Comparison of ENCODE assay signal across 2 cellular contexts in genomic region chr7:120985130-120985758, GRCh38.
TF ChIP-seq lines count a peak whose summit lies in the region.

No MANE protein-coding gene starts in this region.

TF ChIP-seq in HepG2, 621 proteins besides CTCF, POLR2A, EP300 and RAD21:
- TF ChIP-seq ZSCAN12 (CRISPR knock-in tag; IDR thresholded peaks at IDR 0.05) (no peak), CCDC6 (CRISPR knock-in tag; IDR thresholded peaks at IDR 0.05) (no peak), CREB1 (IDR thresholded peaks at IDR 0.05) (peak; percentile 95), CREB1 (CRISPR knock-in tag; IDR thresholded peaks at IDR 0.05) (no peak), ATF7 (IDR thresholded peaks at IDR 0.05) (peak; percentile 97), ATF7 (CRISPR knock-in tag; IDR thresholded peaks at IDR 0.05) (no peak)

TF ChIP-seq in SK-N-SH treated with all-trans-retinoic acid at 6 μM for 48 hours, 23 proteins besides CTCF, POLR2A, EP300 and RAD21:
- TF ChIP-seq POU6F1 (CRISPR knock-in tag; IDR thresholded peaks at IDR 0.05; ENCODE audit: borderline replicate concordance, low read depth) = no peak
- peak; percentile 93; the same call in 1 of the 2 replicates for TF ChIP-seq TCF4 (CRISPR knock-in tag; IDR thresholded peaks at IDR 0.05; ENCODE audit: borderline replicate concordance)
- peak; percentile 66; the same call in 1 of the 2 replicates for TF ChIP-seq ZNF70 (CRISPR knock-in tag; IDR thresholded peaks at IDR 0.05)
- TF ChIP-seq BACH2 (CRISPR knock-in tag; IDR thresholded peaks at IDR 0.05; ENCODE audit: borderline replicate concordance) = peak; percentile 84
- TF ChIP-seq ZNF8 (CRISPR knock-in tag; IDR thresholded peaks at IDR 0.05) = 0 out of 2 replicates have a peak, but pooled peaks have one; percentile 30
- TF ChIP-seq ZFP30 (CRISPR knock-in tag; IDR thresholded peaks at IDR 0.05) = no peak
- TF ChIP-seq PATZ1 (CRISPR knock-in tag; IDR thresholded peaks at IDR 0.05; ENCODE audit: borderline replicate concordance) = no peak
- 0 out of 2 replicates have a peak, but pooled peaks have one; percentile 29 for TF ChIP-seq ZFP3 (CRISPR knock-in tag; IDR thresholded peaks at IDR 0.05)
- TF ChIP-seq PPARA (CRISPR knock-in tag; IDR thresholded peaks at IDR 0.05; ENCODE audit: borderline replicate concordance) = peak; percentile 47; the same call in 1 of the 2 replicates
- TF ChIP-seq GLIS3 (CRISPR knock-in tag; IDR thresholded peaks at IDR 0.05) = no peak
- peak; percentile 95 for TF ChIP-seq TSHZ2 (CRISPR knock-in tag; IDR thresholded peaks at IDR 0.05)
- TF ChIP-seq SNAI2 (CRISPR knock-in tag; IDR thresholded peaks at IDR 0.05) = no peak
- TF ChIP-seq ISL1 (CRISPR knock-in tag; IDR thresholded peaks at IDR 0.05) = no peak
- 0 out of 2 replicates have a peak, but pooled peaks have one; percentile 12 for TF ChIP-seq ARNTL (CRISPR knock-in tag; IDR thresholded peaks at IDR 0.05; ENCODE audit: borderline replicate concordance, low read depth)
- no peak for TF ChIP-seq CSRNP3 (CRISPR knock-in tag; IDR thresholded peaks at IDR 0.05)
- TF ChIP-seq CREB5 (CRISPR knock-in tag; IDR thresholded peaks at IDR 0.05; ENCODE audit: low read depth) = peak; percentile 58; the same call in 1 of the 2 replicates
